16 cellular contexts compared by ENCODE assay signal in genomic region chr12:49796155-49796554, GRCh38. TPM values are rescaled to one million over a fixed set of nuclear protein-coding genes. Genes with fewer than 3 reads are reported as not detected.
DNase-seq lines count a peak whose midpoint lies in the region; ATAC-seq and TF ChIP-seq lines count a peak whose summit lies in the region.
"Had no signal": no experiment of that assay in that cellular context is flagged by ENCODE, and none has a peak within 500 bp of the region (broad histone marks: within the 10 kb centered on the region; RNA-seq: fewer than 3 reads in every experiment).

No MANE protein-coding gene starts in this region.

- no peak for TF ChIP-seq EP300 in sigmoid colon (IDR thresholded peaks at IDR 0.05)

- H3K9me3 ChIP-seq in SJSA1 (replicated peaks) (no peaks in the 10 kb centered on the region), sigmoid colon (no peaks in the 10 kb centered on the region)
- H3K9me3 ChIP-seq: BLaER1 treated with 17β-estradiol and CSF1 and Interleukin-3, amounts not matched to agents 10 nM and 100 nM had no signal

- H3K27ac ChIP-seq in SJSA1 = peak overlapping the region; percentile 80
- H3K27ac ChIP-seq in sigmoid colon = no peak overlapping the region
- H3K27ac ChIP-seq: BLaER1 treated with 17β-estradiol and CSF1 and Interleukin-3, amounts not matched to agents 10 nM and 100 nM; GM23248 had no signal

- H3K4me3 ChIP-seq in H7 (ENCODE audit: insufficient read depth, low read depth, low read length) = no peak overlapping the region
- H3K4me3 ChIP-seq in SJSA1 = no peak overlapping the region
- no peak overlapping the region for H3K4me3 ChIP-seq in sigmoid colon
- H3K4me3 ChIP-seq: BLaER1 treated with 17β-estradiol and CSF1 and Interleukin-3, amounts not matched to agents 10 nM and 100 nM; GM12878; GM23248 had no signal

- intact Hi-C loops in sigmoid colon (cut with DNase I) = no loop called here

- H3K4me1 ChIP-seq in SJSA1 (replicated peaks) (peaks cover 43% of the 10 kb centered on the region), sigmoid colon (peaks cover 0 to 2% (median 0%) of the 10 kb centered on the region in 4 donors)

- TF ChIP-seq POLR2A in sigmoid colon (IDR thresholded peaks at IDR 0.05) = no peak

- H3K36me3 ChIP-seq in H7 (replicated peaks; ENCODE audit: control insufficient read depth, insufficient read depth, low read length) = peaks cover 4% of the 10 kb centered on the region
- H3K36me3 ChIP-seq in SJSA1 = peaks cover 95% of the 10 kb centered on the region
- peaks cover under 1 to 72% (median 30%) of the 10 kb centered on the region in 4 donors for H3K36me3 ChIP-seq in sigmoid colon

- ATAC-seq in left lobe of liver = no peak
- ATAC-seq: CD8-positive, alpha-beta T cell; GM12878; HCT116 had no signal

- 91 to 94% methylated on average over 12 of the region's 12 CpGs for whole genome bisulfite sequencing in sigmoid colon, 2 donors

- no peaks in the 10 kb centered on the region for H3K27me3 ChIP-seq in H7 (ENCODE audit: control insufficient read depth, insufficient read depth, low read length)
- no peaks in the 10 kb centered on the region for H3K27me3 ChIP-seq in SJSA1 (replicated peaks)
- no peaks in the 10 kb centered on the region for H3K27me3 ChIP-seq in sigmoid colon
- H3K27me3 ChIP-seq: BLaER1 treated with 17β-estradiol and CSF1 and Interleukin-3, amounts not matched to agents 10 nM and 100 nM had no signal

- TF ChIP-seq CTCF in sigmoid colon (IDR thresholded peaks at IDR 0.05) = no peak

- DNase-seq in H7 (peak; percentile 38), SJSA1 (ENCODE audit: low read depth in 1 of 2, low spot score in 2 of 2) (no peak), mesenteric fat pad (ENCODE audit: low spot score) (peak; percentile 87), sigmoid colon (peak; percentile 58), left lobe of liver (ENCODE audit: low spot score) (no peak), NOMO-1 treated with DMSO at 0.1 percent for 48 hours (lab: John Stamatoyannopoulos, UW; ENCODE audit: unreplicated experiment) (no peak)
- DNase-seq in stimulated activated CD4-positive, alpha-beta T cell treated with anti-CD3 and anti-CD28 coated beads, Interleukin-4, amount 100 ng/mL, for 4 hours = no peak
- DNase-seq: Calu3; CD8-positive, alpha-beta T cell; DMS79 treated with DMSO at 0.1 percent for 48 hours; GM23248; HFFc6; IMR-90 had no signal

RNA-seq across cellular contexts. Expression of gene NCKAP5L, which starts 32.1 kb away (rescaled TPM):
- 20.0 and 22.3 TPM in 2 replicates for total RNA-seq in H7 (2014; rRNA removed; shearing (Covaris generic))
- 35.7 and 43.5 TPM in 2 replicates for total RNA-seq in SJSA1 (2014; rRNA removed; shearing (Covaris generic))
- total RNA-seq in mesenteric fat pad = 44.3 TPM
- total RNA-seq in sigmoid colon = 10 to 100 TPM in 3 of 4 donors, 1 to 10 TPM in 1; 10.0 to 23.3 (median 12.6) TPM
- 1 to 10 TPM in 2 of 3 donors, under 1 TPM in 1; 0.92 to 5.8 (median 2.4) TPM for polyA plus RNA-seq in sigmoid colon
- 11.3 TPM for total RNA-seq in left lobe of liver

RNA-seq across cellular contexts. Expression of gene BCDIN3D, which starts 46.8 kb away (rescaled TPM):
- 1.4 and 1.6 TPM in 2 replicates for total RNA-seq in H7 (2014; rRNA removed; shearing (Covaris generic))
- 0.60 and 4.3 TPM in 2 replicates for total RNA-seq in SJSA1 (2014; rRNA removed; shearing (Covaris generic))
- 3.0 TPM for total RNA-seq in mesenteric fat pad
- 1 to 10 TPM; 2.7 to 5.4 (median 3.9) TPM for total RNA-seq in sigmoid colon
- 1 to 10 TPM; 1.8 to 3.7 (median 2.1) TPM for polyA plus RNA-seq in sigmoid colon
- total RNA-seq in left lobe of liver = 3.2 TPM

RNA-seq across cellular contexts. Expression of gene TMBIM6, which starts 54.8 kb away (rescaled TPM):
- total RNA-seq in H7 (2014; rRNA removed; shearing (Covaris generic)) = 385 and 401 TPM in 2 replicates
- total RNA-seq in SJSA1 (2014; rRNA removed; shearing (Covaris generic)) = 417 and 432 TPM in 2 replicates
- total RNA-seq in mesenteric fat pad = 477 TPM
- total RNA-seq in sigmoid colon = 100 to 1,000 TPM; 191 to 248 (median 224) TPM
- 100 to 1,000 TPM in 2 of 3 donors, 10 to 100 TPM in 1; 93.7 to 384 (median 135) TPM for polyA plus RNA-seq in sigmoid colon
- total RNA-seq in left lobe of liver = 1,081 TPM

Comparison
In these comparisons a context has a peak if more than half of its experiments do, and no peak if none do; other contexts are left out.
1. DNase-seq: peak in H7 (single experiment), mesenteric fat pad (single experiment) and sigmoid colon (single experiment); none in SJSA1 (0 of 2), left lobe of liver (single experiment), NOMO-1 treated with DMSO at 0.1 percent for 48 hours (single experiment) and stimulated activated CD4-positive, alpha-beta T cell treated with anti-CD3 and anti-CD28 coated beads, Interleukin-4, amount 100 ng/mL, for 4 hours (0 of 2).